Comparison of ENCODE assay signal across 9 cellular contexts in the genomic region with DNA sequence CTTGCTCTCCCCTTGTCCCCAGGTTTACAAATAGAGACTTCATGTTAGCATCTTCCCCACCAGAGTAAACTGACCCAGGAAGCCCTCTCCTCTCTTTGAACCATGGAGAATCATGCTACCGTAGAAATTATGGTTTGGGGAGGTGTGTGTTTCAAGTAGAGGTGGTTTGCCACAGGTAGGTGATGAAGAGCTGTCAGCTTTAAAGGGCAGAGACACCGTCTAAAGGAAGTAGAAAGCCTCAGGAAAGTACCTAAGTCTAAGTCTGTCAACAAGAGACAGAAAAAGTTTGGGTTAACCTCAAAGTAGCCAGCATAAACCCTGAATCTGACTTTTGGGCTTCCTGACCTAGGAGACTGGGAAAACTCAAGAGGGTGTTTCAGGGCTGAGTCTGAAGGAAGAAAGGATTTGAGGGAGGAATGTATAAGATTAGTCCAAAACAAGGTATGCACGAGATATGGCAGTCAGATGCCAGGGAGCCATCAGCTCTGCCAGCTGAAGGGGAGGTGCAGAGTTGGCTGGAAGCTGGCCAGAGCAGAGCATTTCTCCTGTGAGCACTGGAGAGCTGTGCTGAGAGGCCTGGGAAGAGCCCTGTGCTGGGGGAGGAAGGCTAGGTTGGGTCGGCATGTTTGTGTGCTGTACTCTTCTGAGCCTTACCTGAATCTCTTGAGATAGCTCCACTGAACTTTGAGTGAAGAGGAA. TPM values are rescaled to one million over a fixed set of nuclear protein-coding genes. Genes with fewer than 3 reads are reported as not detected.
A peak's percentile ranks its signal among the peaks of the same experiment; 100 is the strongest.
DNase-seq lines count a peak whose midpoint lies in the region; ATAC-seq, FAIRE-seq and TF ChIP-seq lines count a peak whose summit lies in the region.
"Had no signal": no experiment of that assay in that cellular context is flagged by ENCODE, and none has a peak within 500 bp of the region (broad histone marks: within the 10 kb centered on the region; RNA-seq: fewer than 3 reads in every experiment).

No MANE protein-coding gene starts in this region.

- no peak overlapping the region for H3K4me3 ChIP-seq in choroid plexus epithelial cell (ENCODE audit: low read depth, low read length)
- H3K4me3 ChIP-seq in mucosa of rectum (ENCODE audit: low read length in 2 of 2): peak overlapping the region; percentile 70 to 78

- no peak overlapping the region for H4K5ac ChIP-seq in H9 (ENCODE audit: insufficient read length, low read depth, low read length)

- no peak overlapping the region for H2BK5ac ChIP-seq in H9 (ENCODE audit: insufficient read length, low read length)

- no peak for ATAC-seq in HG03045 (IDR thresholded peaks at IDR 0.05; ENCODE audit: unreplicated experiment)

- H3K18ac ChIP-seq in H9 (ENCODE audit: insufficient read length, low read depth, low read length): no peak overlapping the region

- H3K4me1 ChIP-seq in H9 (ENCODE audit: insufficient read depth, low read length) (peaks cover 11% of the 10 kb centered on the region), mucosa of rectum (ENCODE audit: control insufficient read depth in 2 of 2, insufficient read depth in 2 of 2, low read length in 2 of 2) (peaks cover 73 to 76% of the 10 kb centered on the region in 2 donors)

- no peak for TF ChIP-seq POLR2A in H54 (IDR thresholded peaks at IDR 0.05; ENCODE audit: low read depth, low read length)

- peak; percentile 100 for DNase-seq in DMS 273 (lab: John Stamatoyannopoulos, UW; ENCODE audit: unreplicated experiment)
- no peak for DNase-seq in H9
- peak; percentile 95 for DNase-seq in RPMI8226
- DNase-seq in choroid plexus epithelial cell (ENCODE audit: low read depth): peak; percentile 51
- DNase-seq in cerebellum (ENCODE audit: low spot score): no peak
- DNase-seq in H54 (ENCODE audit: insufficient read length, low spot score): no peak

- H3K27me3 ChIP-seq in H9 (ENCODE audit: insufficient read depth, low read length): no peaks in the 10 kb centered on the region
- no peaks in the 10 kb centered on the region for H3K27me3 ChIP-seq in mucosa of rectum (ENCODE audit: control insufficient read depth in 2 of 2, insufficient read depth in 2 of 2, low read length in 2 of 2)

- peaks cover 13% of the 10 kb centered on the region for H3K23me2 ChIP-seq in H9 (ENCODE audit: insufficient read length, low read depth, low read length, poor library complexity, severe bottlenecking)

- peaks cover 58 to 61% of the 10 kb centered on the region in 2 experiments for H3K4me1 Mint-ChIP-seq in H9

- no peak overlapping the region for H3T11ph ChIP-seq in H9 (ENCODE audit: low read length)

- FAIRE-seq in H54 (lab: Jason Lieb, UNC): no peak

- H3K23ac ChIP-seq in H9 (ENCODE audit: insufficient read length, low read depth, low read length): no peak overlapping the region

- H3K36me3 Mint-ChIP-seq in H9 (ENCODE audit: insufficient read depth in 1 of 3, low read depth in 3 of 3): no peaks in the 10 kb centered on the region; a peak in 1 of 7 replicates

- H3K9me3 ChIP-seq in H9 (ENCODE audit: control insufficient read depth, low read depth, low read length) (no peaks in the 10 kb centered on the region), mucosa of rectum (ENCODE audit: control insufficient read depth in 2 of 2, low read length in 2 of 2) (no peaks in the 10 kb centered on the region)

- WGBS in H9 (ENCODE audit: extremely low coverage, insufficient read length, low lambda C conversion rate): no CpG with 5 or more reads among the region's 4 CpGs

- no peak overlapping the region for H4K8ac ChIP-seq in H9 (replicated peaks; ENCODE audit: insufficient read length, low read depth, low read length)

- peak overlapping the region in 1 of 2 experiments; percentile 90; a peak in 2 of 5 replicates for H3K4me3 Mint-ChIP-seq in H9

- no peak overlapping the region for H2BK15ac ChIP-seq in H9 (ENCODE audit: low read depth, low read length)

- H3K27me3 Mint-ChIP-seq in H9 (ENCODE audit: low read depth): no peaks in the 10 kb centered on the region; the same call in 1 of the 2 replicates

- H3K4me2 ChIP-seq in H9 (ENCODE audit: insufficient read depth, insufficient read length, low read length): no peak overlapping the region

- no peak overlapping the region for H3K14ac ChIP-seq in H9 (ENCODE audit: insufficient read depth, low read length)

- no peak overlapping the region for H3K56ac ChIP-seq in H9 (ENCODE audit: insufficient read length, low read depth, low read length)

- H4K20me1 ChIP-seq in H9 (ENCODE audit: control insufficient read depth, insufficient read depth, insufficient read length): no peaks in the 10 kb centered on the region

- no peak overlapping the region for H2AK5ac ChIP-seq in H9 (ENCODE audit: insufficient read length, low read length)

- no peak overlapping the region for H4K91ac ChIP-seq in H9 (ENCODE audit: insufficient read length, low read depth, low read length)

- peak overlapping the region; percentile 26 for H2BK12ac ChIP-seq in H9 (ENCODE audit: insufficient read length, low read depth, low read length)

- H3K79me1 ChIP-seq in H9 (ENCODE audit: insufficient read depth, low read depth, low read length, poor library complexity, severe bottlenecking): peaks cover 4% of the 10 kb centered on the region

- no peak overlapping the region for H3K27ac ChIP-seq in H9 (ENCODE audit: insufficient read length, low read depth, low read length)
- H3K27ac ChIP-seq in mucosa of rectum (ENCODE audit: low read depth in 2 of 2, low read length in 2 of 2): peak overlapping the region; percentile 97 to 100

- no peak overlapping the region for H3K4ac ChIP-seq in H9 (ENCODE audit: low read depth, low read length)

- peaks cover 4% of the 10 kb centered on the region; the same call in 1 of the 2 replicates for H3K79me2 ChIP-seq in H9 (ENCODE audit: insufficient read depth, low read length)

- no peaks in the 10 kb centered on the region; a peak in 1 of 5 replicates for H3K9me3 Mint-ChIP-seq in H9

- no peak overlapping the region for H2BK120ac ChIP-seq in H9 (ENCODE audit: low read depth, low read length, poor library complexity, severe bottlenecking)

- no peak overlapping the region for H2BK20ac ChIP-seq in H9 (ENCODE audit: low read depth, low read length, poor library complexity, severe bottlenecking)

- H3K9ac ChIP-seq in H9 (ENCODE audit: extremely low read depth, insufficient read length, low read length) (no peak overlapping the region), mucosa of rectum (ENCODE audit: low read depth in 1 of 2, low read length in 2 of 2) (peak overlapping the region; percentile 80 to 87)

- peak overlapping the region; percentile 95 to 100 (median 99) for H3K27ac Mint-ChIP-seq in H9

- no peak for TF ChIP-seq CTCF in H9 (conservative IDR thresholded peaks at IDR 0.05)
- TF ChIP-seq CTCF in choroid plexus epithelial cell (conservative IDR thresholded peaks at IDR 0.05; ENCODE audit: low read depth, low read length): no peak

- no peaks in the 10 kb centered on the region for H3K36me3 ChIP-seq in mucosa of rectum (ENCODE audit: control insufficient read depth in 2 of 2, insufficient read depth in 2 of 2, low read length in 2 of 2)

- no peak overlapping the region for H2AFZ ChIP-seq in H9 (ENCODE audit: low read length)

RNA-seq across cellular contexts. Expression of a gene that starts 14.3 kb away (rescaled TPM):
- 4.6 and 6.1 TPM in 2 replicates for total RNA-seq in H9 (2021)
- 0.36 TPM for total RNA-seq in cerebellum

RNA-seq across cellular contexts. Expression of a gene that starts 15.9 kb away (rescaled TPM):
- total RNA-seq in H9 (2021): 247 and 250 TPM in 2 replicates
- 86.7 TPM for total RNA-seq in cerebellum

RNA-seq across cellular contexts. Expression of a gene that starts 47.9 kb away (rescaled TPM):
- total RNA-seq in H9 (2021) (not detected in 2 replicates), cerebellum (2.2 TPM)
- total RNA-seq: kidney epithelial cell had no signal

RNA-seq across cellular contexts. Expression of a gene that starts 55.6 kb away (rescaled TPM):
- total RNA-seq in H9 (2021) (0.88 and 1.4 TPM in 2 replicates), cerebellum (1.9 TPM)

Comparison
In these comparisons a context has a peak if more than half of its experiments do, and no peak if none do; other contexts are left out.
1. DNase-seq: peak in DMS 273 (single experiment), RPMI8226 (single experiment) and choroid plexus epithelial cell (single experiment); none in H9 (single experiment), cerebellum (single experiment) and H54 (single experiment).